ENCODE assay signal across 14 cellular contexts in the genomic region with DNA sequence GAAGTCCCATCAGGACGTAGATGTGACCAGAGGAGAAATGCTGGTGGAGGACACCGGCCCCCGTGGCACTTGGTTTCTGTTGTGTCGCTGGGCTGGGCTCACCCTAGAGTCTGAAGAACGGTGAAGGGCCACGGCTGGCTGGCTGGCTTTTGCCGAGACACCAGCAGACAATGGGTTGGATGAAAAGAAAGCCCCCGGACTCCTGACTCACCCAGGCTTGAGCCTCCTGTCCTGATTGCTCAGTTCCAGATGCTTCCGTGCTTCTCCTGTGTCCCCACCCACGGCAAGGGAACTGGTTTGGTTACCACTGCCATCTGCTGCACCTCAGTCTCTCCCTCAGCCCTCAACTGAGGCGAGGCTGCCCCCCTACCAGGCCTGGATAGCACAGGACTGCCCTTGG. TPM values are rescaled to one million over a fixed set of nuclear protein-coding genes. Genes with fewer than 3 reads are reported as not detected.
DNase-seq lines count a peak whose midpoint lies in the region; ATAC-seq and TF ChIP-seq lines count a peak whose summit lies in the region.
"Had no signal": no experiment of that assay in that cellular context is flagged by ENCODE, and none has a peak within 500 bp of the region (broad histone marks: within the 10 kb centered on the region; RNA-seq: fewer than 3 reads in every experiment).

No MANE protein-coding gene starts in this region.

- H4K20me1 ChIP-seq in osteoblast (ENCODE audit: insufficient read depth, low read length): no peaks in the 10 kb centered on the region

- TF ChIP-seq POLR2A in esophagus squamous epithelium (IDR thresholded peaks at IDR 0.05): no peak
- TF ChIP-seq POLR2A in thyroid gland (IDR thresholded peaks at IDR 0.05): no peak

- H3K4me3 Mint-ChIP-seq in T-helper 17 cell: no peak overlapping the region
- H3K4me3 Mint-ChIP-seq in natural killer cell: no peak overlapping the region
- H3K4me3 Mint-ChIP-seq: immature natural killer cell had no signal

- H3K36me3 ChIP-seq in esophagus squamous epithelium (peaks cover 0 to 7% (median 0%) of the 10 kb centered on the region in 3 donors), osteoblast (ENCODE audit: insufficient read depth, low read length) (no peaks in the 10 kb centered on the region), thyroid gland (no peaks in the 10 kb centered on the region)
- H3K36me3 ChIP-seq: BE2C had no signal

- H3K4me2 ChIP-seq in osteoblast (ENCODE audit: insufficient read depth, low read length): no peak overlapping the region

- no peaks in the 10 kb centered on the region for H3K79me2 ChIP-seq in osteoblast (ENCODE audit: insufficient read depth, low read length)

- H3K27ac Mint-ChIP-seq in T-helper 17 cell: peak overlapping the region; percentile 34
- no peak overlapping the region for H3K27ac Mint-ChIP-seq in natural killer cell
- H3K27ac Mint-ChIP-seq: immature natural killer cell had no signal

- H3K27me3 ChIP-seq in esophagus squamous epithelium: no peaks in the 10 kb centered on the region
- no peaks in the 10 kb centered on the region for H3K27me3 ChIP-seq in osteoblast (ENCODE audit: insufficient read depth, low read length)
- no peaks in the 10 kb centered on the region for H3K27me3 ChIP-seq in thyroid gland
- H3K27me3 ChIP-seq: BE2C had no signal

- H3K4me1 Mint-ChIP-seq in T-helper 17 cell (peaks cover 13% of the 10 kb centered on the region), natural killer cell (peaks cover 6 to 17% of the 10 kb centered on the region in 2 donors)

- H3K4me1 ChIP-seq in esophagus squamous epithelium (peaks cover 26 to 90% (median 48%) of the 10 kb centered on the region in 3 donors), osteoblast (ENCODE audit: insufficient read depth, low read length) (peaks cover 22% of the 10 kb centered on the region), thyroid gland (peaks cover 35 to 61% of the 10 kb centered on the region in 2 donors)

- no peak for DNase-seq in T-helper 17 cell
- no peak for DNase-seq in esophagus squamous epithelium (lab: John Stamatoyannopoulos, UW)
- peak; percentile 73 for DNase-seq in osteoblast (ENCODE audit: insufficient read length, low spot score, missing footprints)
- DNase-seq in thyroid gland: no peak
- no peak for DNase-seq in natural killer cell
- no peak for DNase-seq in GM19240 (ENCODE audit: insufficient read length, low spot score)
- DNase-seq: activated CD4-positive, alpha-beta T cell treated with anti-CD3 and anti-CD28 coated beads for 48 hours; BE2C; immature natural killer cell; MM.1S had no signal

- WGBS in esophagus squamous epithelium, 2 donors: 21 to 73% methylated on average over 4 to 5 of the region's 11 CpGs
- 86 to 94% methylated on average over 10 to 11 of the region's 11 CpGs for WGBS in thyroid gland, 2 donors

- H3K4me3 ChIP-seq in esophagus squamous epithelium (no peak overlapping the region), osteoblast (ENCODE audit: insufficient read depth, low read length) (no peak overlapping the region), thyroid gland (replicated peaks in 1 of 3) (no peak overlapping the region)

- H3K9me3 ChIP-seq in T-helper 17 cell (ENCODE audit: control insufficient read depth, low read length, poor library complexity, severe bottlenecking): no peaks in the 10 kb centered on the region
- no peaks in the 10 kb centered on the region for H3K9me3 ChIP-seq in esophagus squamous epithelium
- no peaks in the 10 kb centered on the region for H3K9me3 ChIP-seq in osteoblast (ENCODE audit: low read depth, low read length)
- no peaks in the 10 kb centered on the region for H3K9me3 ChIP-seq in thyroid gland
- H3K9me3 ChIP-seq: BE2C had no signal

- ATAC-seq in T-helper 17 cell (no peak), GM18498 (IDR thresholded peaks at IDR 0.05; ENCODE audit: unreplicated experiment) (no peak), HG03039 (IDR thresholded peaks at IDR 0.05; ENCODE audit: unreplicated experiment) (no peak), natural killer cell (no peak)

- H3K27ac ChIP-seq in esophagus squamous epithelium (peak overlapping the region; percentile 71 to 85 (median 81)), osteoblast (ENCODE audit: low read depth, low read length) (no peak overlapping the region), thyroid gland (peak overlapping the region; percentile 90 to 93 (median 92))

- TF ChIP-seq CTCF in esophagus squamous epithelium (IDR thresholded peaks at IDR 0.05) (no peak), osteoblast (IDR thresholded peaks at IDR 0.05; ENCODE audit: extremely low read depth, low read depth, low read length) (no peak), thyroid gland (IDR thresholded peaks at IDR 0.05) (no peak), natural killer cell (IDR thresholded peaks at IDR 0.05) (no peak)

- intact Hi-C loops in esophagus squamous epithelium (cut with DNase I) (no loop called here), thyroid gland (cut with DNase I) (no loop called here), natural killer cell (cut with micrococcal nuclease) (no loop called here)

- no peaks in the 10 kb centered on the region for H3K9me3 Mint-ChIP-seq in natural killer cell
- H3K9me3 Mint-ChIP-seq: immature natural killer cell had no signal

- no peak overlapping the region for H2AFZ ChIP-seq in osteoblast (ENCODE audit: low read length)

- H3K27me3 Mint-ChIP-seq in T-helper 17 cell (no peaks in the 10 kb centered on the region), natural killer cell (ENCODE audit: low read depth in 2 of 2) (peaks cover 0 to 4% of the 10 kb centered on the region in 2 donors)

- H3K36me3 Mint-ChIP-seq in T-helper 17 cell (ENCODE audit: low read depth): no peaks in the 10 kb centered on the region
- no peaks in the 10 kb centered on the region for H3K36me3 Mint-ChIP-seq in natural killer cell

RNA-seq across cellular contexts. Expression of gene ENDOU, which starts 10.4 kb away (rescaled TPM):
- total RNA-seq in T-helper 17 cell (under 1 TPM in 1 of 2 donors, not detected in 1; 0.12 TPM), esophagus squamous epithelium (100 to 1,000 TPM in 1 of 4 donors, 10 to 100 TPM in 3; 39.8 to 112 (median 46.3) TPM), osteoblast (not detected in 2 replicates), thyroid gland (1 to 10 TPM in 3 of 4 donors, under 1 TPM in 1; 0.11 to 1.9 (median 1.2) TPM), natural killer cell (under 1 TPM; 0.20 to 0.41 (median 0.24) TPM)
- total RNA-seq: fibroblast of villous mesenchyme, HT-29 had no signal

RNA-seq across cellular contexts. Expression of gene RAPGEF3, which starts 23.0 kb away (rescaled TPM):
- total RNA-seq in T-helper 17 cell (under 1 TPM; 0.27 to 0.55 TPM), esophagus squamous epithelium (10 to 100 TPM; 12.9 to 39.3 (median 22.5) TPM), osteoblast (3.5 and 4.3 TPM in 2 replicates), thyroid gland (100 to 1,000 TPM in 2 of 4 donors, 10 to 100 TPM in 2; 87.3 to 178 (median 125) TPM), natural killer cell (under 1 TPM; 0.23 to 0.73 (median 0.49) TPM)

RNA-seq across cellular contexts. Expression of gene RPAP3, which starts 29.8 kb away (rescaled TPM):
- total RNA-seq in T-helper 17 cell: 10 to 100 TPM; 22.7 to 23.5 TPM
- 10 to 100 TPM in 3 of 4 donors, 1 to 10 TPM in 1; 7.7 to 20.3 (median 17.7) TPM for total RNA-seq in esophagus squamous epithelium
- total RNA-seq in osteoblast: 15.6 and 17.1 TPM in 2 replicates
- 10 to 100 TPM; 17.9 to 24.9 (median 21.4) TPM for total RNA-seq in thyroid gland
- 10 to 100 TPM; 22.8 to 35.8 (median 24.8) TPM for total RNA-seq in natural killer cell

RNA-seq across cellular contexts. Expression of gene SLC48A1, which starts 37.4 kb away (rescaled TPM):
- total RNA-seq in T-helper 17 cell (1 to 10 TPM; 5.9 to 6.9 TPM), esophagus squamous epithelium (10 to 100 TPM; 18.9 to 35.4 (median 25.4) TPM), osteoblast (18.0 and 19.2 TPM in 2 replicates), thyroid gland (100 to 1,000 TPM in 3 of 4 donors, 10 to 100 TPM in 1; 59.3 to 276 (median 187) TPM), natural killer cell (1 to 10 TPM; 2.0 to 4.4 (median 3.4) TPM)

Comparison
In these comparisons a context has a peak if more than half of its experiments do, and no peak if none do; other contexts are left out.
1. RNA of gene ENDOU, which starts 10.4 kb away (total RNA-seq): 39.8 to 112 TPM in esophagus squamous epithelium; 0.11 to 1.9 TPM in thyroid gland, 0.20 to 0.41 TPM in natural killer cell, 0.12 TPM in T-helper 17 cell and not detected in osteoblast; every median in the first group is over 10 times any median in the second.